Comparison of ENCODE assay signal across 31 cellular contexts in genomic region chr6:14775528-14775927, GRCh38.
DNase-seq lines count a peak whose midpoint lies in the region; ATAC-seq, FAIRE-seq and TF ChIP-seq lines count a peak whose summit lies in the region.
"Had no signal": no experiment of that assay in that cellular context is flagged by ENCODE, and none has a peak within 500 bp of the region (broad histone marks: within the 10 kb centered on the region; RNA-seq: fewer than 3 reads in every experiment).

No MANE protein-coding gene starts in this region.

- H3K36me3 ChIP-seq in HEK293 (ENCODE audit: control insufficient read depth in 2 of 2, insufficient read depth in 1 of 2, low read length in 2 of 2) (no peaks in the 10 kb centered on the region), bronchial epithelial cell (ENCODE audit: control insufficient read depth, insufficient read depth, low read length) (no peaks in the 10 kb centered on the region)
- H3K36me3 ChIP-seq: lower lobe of right lung, neutrophil, right atrium auricular region, thoracic aorta, uterus had no signal

- H3K27ac ChIP-seq in HEK293 (ENCODE audit: extremely low read depth, low read depth, low read length) = no peak overlapping the region
- H3K27ac ChIP-seq: HL-60, KMS-11, lower lobe of right lung, neutrophil, right atrium auricular region, thoracic aorta, uterus had no signal

- no peaks in the 10 kb centered on the region for H3K4me1 ChIP-seq in HEK293 (ENCODE audit: control insufficient read depth, insufficient read depth, low read length)
- H3K4me1 ChIP-seq: lower lobe of right lung, uterus had no signal

- H3K9me3 ChIP-seq in HEK293 (ENCODE audit: control insufficient read depth, insufficient read depth, low read depth, low read length) = no peaks in the 10 kb centered on the region
- H3K9me3 ChIP-seq: lower lobe of right lung, neutrophil, right atrium auricular region, thoracic aorta, uterus had no signal

- H3K4me3 ChIP-seq in HEK293 (ENCODE audit: low read depth, low read length) (no peak overlapping the region), bronchial epithelial cell (ENCODE audit: low read depth, low read length) (no peak overlapping the region)
- H3K4me3 ChIP-seq: lower lobe of right lung, right atrium auricular region, smooth muscle cell, thoracic aorta, uterus had no signal

- intact Hi-C loops in head of caudate nucleus (cut with DNase I) = no loop called here

- POLR2A ChIA-PET in HEK293 (lab: Yijun Ruan, JAX) = no interaction called here

- CTCF ChIA-PET in HEK293 (lab: Yijun Ruan, JAX) = no interaction called here

- no peak for FAIRE-seq in bronchial epithelial cell (lab: Jason Lieb, UNC)
- FAIRE-seq: endometrium, frontal cortex had no signal

- TF ChIP-seq CTCF in HEK293 (tag by site-specific recombination; IDR thresholded peaks at IDR 0.05) (no peak), bronchial epithelial cell (IDR thresholded peaks at IDR 0.05; ENCODE audit: insufficient read depth, low read length, severe bottlenecking) (no peak)

- DNase-seq in NCI-H1092 treated with DMSO at 0.1 percent for 48 hours (lab: John Stamatoyannopoulos, UW) (peak; percentile 24), NCI-H1092 (lab: John Stamatoyannopoulos, UW) (no peak), NCI-H2196 (lab: John Stamatoyannopoulos, UW; ENCODE audit: unreplicated experiment) (peak; percentile 25), bronchial epithelial cell (ENCODE audit: low read depth) (peak; percentile 36), head of caudate nucleus (no peak)
- DNase-seq in NK-92 treated with Interleukin-12 subunit alpha and Interleukin-12 subunit beta, amount 100 ng/mL, for 24 hours (lab: John Stamatoyannopoulos, UW) = no peak
- DNase-seq: 8988T; activated CD4-positive, alpha-beta memory T cell treated with anti-CD3 and anti-CD28 coated beads for 36 hours; activated CD4-positive, CD25-positive, alpha-beta regulatory T cell; activated naive CD4-positive, alpha-beta T cell; activated T-cell treated with anti-CD3 and anti-CD28 coated beads, Interleukin-2, amount 50 U/mL, for 72 hours; H7; lower lobe of right lung; midbrain; naive B cell; NCI-H1436 treated with DMSO at 0.1 percent for 48 hours; PC-3; posterior cingulate gyrus; stimulated activated naive CD8-positive, alpha-beta T cell treated with anti-CD3 and anti-CD28 coated beads, Interleukin-15, amount 100 ng/mL, for 72 hours; T-helper 1 cell; uterus had no signal

- no peaks in the 10 kb centered on the region for H3K27me3 ChIP-seq in bronchial epithelial cell (ENCODE audit: control insufficient read depth, insufficient read depth, low read length)
- H3K27me3 ChIP-seq: neutrophil, right atrium auricular region, uterus had no signal

- ATAC-seq in GM21528 (IDR thresholded peaks at IDR 0.05; ENCODE audit: low FRiP score, unreplicated experiment) = no peak
- ATAC-seq: lower lobe of right lung; PC-3; stimulated activated naive CD8-positive, alpha-beta T cell treated with anti-CD3 and anti-CD28 coated beads, Interleukin-15, amount 100 ng/mL, for 72 hours had no signal

TF ChIP-seq in HEK293, 187 proteins besides CTCF, POLR2A, EP300 and RAD21:
- TF ChIP-seq ZBTB44 (tag by site-specific recombination; IDR thresholded peaks at IDR 0.05) (0 out of 2 replicates have a peak, but pooled peaks have one; percentile 9), ZNF292 (tag by site-specific recombination; IDR thresholded peaks at IDR 0.05; ENCODE audit: borderline replicate concordance, low read depth) (no peak)
- TF ChIP-seq, protein P1, sequence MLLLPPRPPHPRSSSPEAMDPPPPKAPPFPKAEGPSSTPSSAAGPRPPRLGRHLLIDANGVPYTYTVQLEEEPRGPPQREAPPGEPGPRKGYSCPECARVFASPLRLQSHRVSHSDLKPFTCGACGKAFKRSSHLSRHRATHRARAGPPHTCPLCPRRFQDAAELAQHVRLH (tag by site-specific recombination; IDR thresholded peaks at IDR 0.05) = no peak

Comparison
In these comparisons a context has a peak if more than half of its experiments do, and no peak if none do; other contexts are left out.
1. DNase-seq: peak in NCI-H1092 treated with DMSO at 0.1 percent for 48 hours (single experiment), NCI-H2196 (single experiment) and bronchial epithelial cell (single experiment); none in NCI-H1092 (single experiment), head of caudate nucleus (0 of 42) and NK-92 treated with Interleukin-12 subunit alpha and Interleukin-12 subunit beta, amount 100 ng/mL, for 24 hours (single experiment).